Comparison of ENCODE assay signal across 8 cellular contexts in genomic region chr1:60765204-60765603, GRCh38.
DNase-seq lines count a peak whose midpoint lies in the region; ATAC-seq, FAIRE-seq and TF ChIP-seq lines count a peak whose summit lies in the region.

No MANE protein-coding gene starts in this region.

- H3K27me3 ChIP-seq in DOHH2 (ENCODE audit: control insufficient read depth, low read length) (no peaks in the 10 kb centered on the region), IMR-90 (ENCODE audit: control insufficient read depth, insufficient read depth, low read length) (no peaks in the 10 kb centered on the region), gastrocnemius medialis (no peaks in the 10 kb centered on the region)

- peak; percentile 20; the same call in 1 of the 2 replicates for TF ChIP-seq RAD21 in IMR-90 (IDR thresholded peaks at IDR 0.05; ENCODE audit: low read length)

- no peak overlapping the region for H2AK5ac ChIP-seq in IMR-90 (ENCODE audit: low read depth, low read length)

- no peak overlapping the region for H3K9ac ChIP-seq in IMR-90 (ENCODE audit: low read depth, low read length)

- no peak overlapping the region for H3K56ac ChIP-seq in IMR-90 (ENCODE audit: extremely low read depth, insufficient read depth, low read length)

- H2AK9ac ChIP-seq in IMR-90 (replicated peaks; ENCODE audit: low read depth, low read length, poor library complexity), result no peak overlapping the region

- H3K23ac ChIP-seq in IMR-90 (ENCODE audit: low read depth, low read length), result no peak overlapping the region

- BruUV-seq in IMR-90 (replicated peaks; lab: Mats Ljungman, UMichigan), result no TSS peak

- TF ChIP-seq POLR2A in IMR-90 (IDR thresholded peaks at IDR 0.05; ENCODE audit: low read depth, low read length) (no peak), gastrocnemius medialis (IDR thresholded peaks at IDR 0.05) (no peak)

- H3K4me2 ChIP-seq in DOHH2 (ENCODE audit: low read length) (no peak overlapping the region), IMR-90 (ENCODE audit: low read depth, low read length) (no peak overlapping the region)

- H3K9me2 ChIP-seq in DOHH2 (replicated peaks; ENCODE audit: control insufficient read depth, low read length), result no peaks in the 10 kb centered on the region

- H3K9me3 ChIP-seq in DOHH2 (ENCODE audit: control insufficient read depth, insufficient read depth, low read length) (no peaks in the 10 kb centered on the region), IMR-90 (ENCODE audit: control insufficient read depth, insufficient read depth, low read length) (0 out of 2 replicates have a peak, but pooled peaks cover 2% of the 10 kb centered on the region), gastrocnemius medialis (no peaks in the 10 kb centered on the region)

- H4K8ac ChIP-seq in IMR-90 (ENCODE audit: low read depth in 2 of 2, low read length in 2 of 2), result no peak overlapping the region

- intact Hi-C loops in IMR-90 (cut with micrococcal nuclease) (no loop called here), gastrocnemius medialis (cut with DNase I; ENCODE audit: low total_unique reads) (loop anchor here (10.0 kb wide), 1 partner anchor 480 kb away; no protein-coding TSS in a partner anchor)

- POLR2A ChIA-PET in IMR-90 (lab: Charles Lee; ENCODE audit: unreplicated experiment), result no interaction called here

- H2BK120ac ChIP-seq in IMR-90 (ENCODE audit: low read depth, low read length), result no peak overlapping the region

- ATAC-seq in IMR-90 (ENCODE audit: low read depth) (no peak), gastrocnemius medialis (no peak), GM19467 (IDR thresholded peaks at IDR 0.05; ENCODE audit: unreplicated experiment) (no peak), GM18861 (IDR thresholded peaks at IDR 0.05; ENCODE audit: unreplicated experiment) (no peak)

- no peak overlapping the region for H4K91ac ChIP-seq in IMR-90 (ENCODE audit: insufficient read depth, low read depth, low read length)

- H3K4me3 ChIP-seq in DOHH2 (ENCODE audit: low read length), result no peak overlapping the region
- no peak overlapping the region for H3K4me3 ChIP-seq in IMR-90 (ENCODE audit: insufficient read depth, low read depth, low read length)
- H3K4me3 ChIP-seq in gastrocnemius medialis, result no peak overlapping the region

- no peak for DNase-seq in IMR-90
- DNase-seq in RCC 7860 (ENCODE audit: low spot score), result peak; percentile 13
- DNase-seq in fibroblast of peridontal ligament (ENCODE audit: extremely low read depth), result peak; percentile 38
- DNase-seq in gastrocnemius medialis, result no peak
- no peak for DNase-seq in middle frontal gyrus (ENCODE audit: extremely low spot score, low spot score)

- H3K18ac ChIP-seq in IMR-90 (ENCODE audit: low read depth, low read length), result no peak overlapping the region

- H2BK5ac ChIP-seq in IMR-90 (ENCODE audit: low read depth, low read length, poor library complexity, severe bottlenecking), result no peak overlapping the region

- H3K14ac ChIP-seq in IMR-90 (replicated peaks; ENCODE audit: low read depth, low read length), result no peak overlapping the region

- H2AFZ ChIP-seq in IMR-90 (replicated peaks; ENCODE audit: low read length, poor library complexity), result no peak overlapping the region

- H3F3A ChIP-seq in DOHH2 (ENCODE audit: control insufficient read depth, insufficient read depth), result no peaks in the 10 kb centered on the region

- H2BK15ac ChIP-seq in IMR-90 (ENCODE audit: low read depth, low read length), result no peak overlapping the region

- H3K27ac ChIP-seq in DOHH2 (ENCODE audit: low read depth, low read length) (no peak overlapping the region), IMR-90 (ENCODE audit: insufficient read depth, low read length) (no peak overlapping the region), gastrocnemius medialis (no peak overlapping the region)

- no peak overlapping the region for H3K4ac ChIP-seq in IMR-90 (ENCODE audit: low read depth, low read length)

- CTCF ChIA-PET in IMR-90 (lab: Yijun Ruan, JAX), result interaction anchor here (0.6 to 0.7 kb wide), 4 partner anchors 14 to 814 kb away, joined by 3 to 4 read pairs (median 3); no protein-coding TSS in a partner anchor

- H3K79me2 ChIP-seq in DOHH2 (ENCODE audit: control insufficient read depth, low read length), result no peaks in the 10 kb centered on the region

- no peak overlapping the region for H2BK20ac ChIP-seq in IMR-90 (ENCODE audit: low read depth, low read length)

- no peak overlapping the region for H4K5ac ChIP-seq in IMR-90 (ENCODE audit: low read depth, low read length)

- H3K4me1 ChIP-seq in DOHH2 (ENCODE audit: control insufficient read depth, low read length) (no peaks in the 10 kb centered on the region), IMR-90 (ENCODE audit: control insufficient read depth, insufficient read depth, low read length) (no peaks in the 10 kb centered on the region), gastrocnemius medialis (no peaks in the 10 kb centered on the region)

- in situ Hi-C loops in IMR-90 (cut with MboI; ENCODE audit: low sequenced_read_pairs) (no loop called here), gastrocnemius medialis (cut with MboI; ENCODE audit: low sequenced_read_pairs in 4 of 4) (no loop called here)

- dilution Hi-C loops in IMR-90 (cut with HindIII; ENCODE audit: low sequenced_read_pairs, unreplicated experiment), result no loop called here

- H3K79me1 ChIP-seq in IMR-90 (ENCODE audit: low read depth in 1 of 2, low read length in 2 of 2), result no peaks in the 10 kb centered on the region

- no CpG with 5 or more reads among the region's 5 CpGs for WGBS in IMR-90 (ENCODE audit: extremely low coverage in 2 of 2, insufficient read length in 1 of 2), 2 experiments

- H3K36me3 ChIP-seq in DOHH2 (ENCODE audit: control insufficient read depth, low read length) (no peaks in the 10 kb centered on the region), IMR-90 (ENCODE audit: control insufficient read depth, insufficient read depth, low read length) (no peaks in the 10 kb centered on the region), gastrocnemius medialis (no peaks in the 10 kb centered on the region)

- FAIRE-seq in RCC 7860 (lab: Jason Lieb, UNC), result no peak

- no peaks in the 10 kb centered on the region for H3K9me1 ChIP-seq in IMR-90 (ENCODE audit: insufficient read depth, low read length)

- H4K20me1 ChIP-seq in DOHH2 (ENCODE audit: control insufficient read depth, insufficient read depth, low read depth, low read length), result no peaks in the 10 kb centered on the region
- no peaks in the 10 kb centered on the region for H4K20me1 ChIP-seq in IMR-90 (ENCODE audit: insufficient read depth, low read length)

- TF ChIP-seq CTCF in DOHH2 (IDR thresholded peaks at IDR 0.05; ENCODE audit: low read depth, low read length, poor library complexity, severe bottlenecking), result peak; percentile 65
- peak; percentile 15; the same call in 1 of the 2 replicates for TF ChIP-seq CTCF in IMR-90 (conservative IDR thresholded peaks at IDR 0.05; ENCODE audit: low read depth, low read length)
- peak in 3 of 5 experiments; percentile 21 to 46 (median 34) for TF ChIP-seq CTCF in gastrocnemius medialis (IDR thresholded peaks at IDR 0.05 in 4 of 5, conservative IDR thresholded peaks at IDR 0.05 in 1 of 5)

TF ChIP-seq in IMR-90, 13 proteins besides CTCF, POLR2A, EP300 and RAD21:
- TF ChIP-seq USF2 (IDR thresholded peaks at IDR 0.05; ENCODE audit: low read depth, low read length), result no peak
- no peak for TF ChIP-seq ELK1 (IDR thresholded peaks at IDR 0.05; ENCODE audit: borderline replicate concordance, low read depth, low read length)
- TF ChIP-seq MAFK (IDR thresholded peaks at IDR 0.05; ENCODE audit: low read depth, low read length), result no peak
- no peak for TF ChIP-seq FOS (IDR thresholded peaks at IDR 0.05; ENCODE audit: low read depth, low read length)
- no peak for TF ChIP-seq RFX5 (IDR thresholded peaks at IDR 0.05; ENCODE audit: low read depth, low read length)
- TF ChIP-seq MAZ (IDR thresholded peaks at IDR 0.05; ENCODE audit: borderline replicate concordance, low read depth, low read length), result no peak
- no peak for TF ChIP-seq RCOR1 (IDR thresholded peaks at IDR 0.05; ENCODE audit: insufficient replicate concordance, low read length)
- no peak for TF ChIP-seq CEBPB (IDR thresholded peaks at IDR 0.05; ENCODE audit: low read depth, low read length)
- no peak for TF ChIP-seq BHLHE40 (IDR thresholded peaks at IDR 0.05; ENCODE audit: low read depth, low read length)
- TF ChIP-seq MXI1 (IDR thresholded peaks at IDR 0.05; ENCODE audit: borderline replicate concordance, low read depth, low read length), result no peak

Comparison
In these comparisons a context has a peak if more than half of its experiments do, and no peak if none do; other contexts are left out.
1. CTCF ChIP-seq: peak in every context shown above with its lines; median percentile 65 in DOHH2; 34 in gastrocnemius medialis; 15 in IMR-90.
2. DNase-seq: peak in RCC 7860 (single experiment) and fibroblast of peridontal ligament (single experiment); none in IMR-90 (single experiment), gastrocnemius medialis (0 of 2) and middle frontal gyrus (single experiment).